10 cellular contexts compared by ENCODE assay signal in the genomic region with DNA sequence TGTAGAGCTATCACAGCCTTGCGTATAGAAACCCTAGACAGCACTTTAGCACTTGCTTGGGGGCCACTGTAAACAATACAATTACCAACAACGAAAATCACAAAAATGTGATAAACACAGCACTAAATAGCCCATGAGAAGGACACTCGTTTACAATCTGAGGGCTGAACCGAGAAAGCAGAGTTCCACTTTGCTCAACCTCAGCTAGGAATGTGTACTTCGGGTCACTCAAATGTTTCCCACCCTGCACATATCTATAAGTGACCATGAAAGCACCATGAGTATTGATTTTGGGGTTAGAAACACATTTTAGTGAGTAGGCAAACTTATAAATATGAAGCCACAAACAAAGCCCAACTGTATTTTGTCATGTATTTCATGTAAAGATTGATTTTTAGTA.
"Had no signal": no experiment of that assay in that cellular context is flagged by ENCODE, and none has a peak within 500 bp of the region (broad histone marks: within the 10 kb centered on the region; RNA-seq: fewer than 3 reads in every experiment).

No MANE protein-coding gene starts in this region.

- H3K27ac Mint-ChIP-seq: GM23338, H9, HFFc6 had no signal

- ATAC-seq: GM23338, HCT116 had no signal

- H3K9ac ChIP-seq: GM23248 had no signal

- H3K9me3 ChIP-seq: HAP-1 had no signal

- H3K4me3 Mint-ChIP-seq: GM23338, H9, HFFc6 had no signal

- DNase-seq: GM23248, GOT3, H7, H9, HCEC 1CT, HFFc6 had no signal

- H3K4me1 ChIP-seq: HAP-1 had no signal

- H3K4me2 ChIP-seq: GM23338 had no signal

- H3K36me3 ChIP-seq: HAP-1 had no signal

- H3K9me3 Mint-ChIP-seq: GM23338, H9, HFFc6 had no signal

- FAIRE-seq: H1 had no signal

- H3K27ac ChIP-seq: GM23248 had no signal

- H2AFZ ChIP-seq: GM23248, GM23338 had no signal

- H3K4me3 ChIP-seq: GM23248, GM23338, HAP-1 had no signal
